28 cellular contexts compared by ENCODE assay signal in the genomic region with DNA sequence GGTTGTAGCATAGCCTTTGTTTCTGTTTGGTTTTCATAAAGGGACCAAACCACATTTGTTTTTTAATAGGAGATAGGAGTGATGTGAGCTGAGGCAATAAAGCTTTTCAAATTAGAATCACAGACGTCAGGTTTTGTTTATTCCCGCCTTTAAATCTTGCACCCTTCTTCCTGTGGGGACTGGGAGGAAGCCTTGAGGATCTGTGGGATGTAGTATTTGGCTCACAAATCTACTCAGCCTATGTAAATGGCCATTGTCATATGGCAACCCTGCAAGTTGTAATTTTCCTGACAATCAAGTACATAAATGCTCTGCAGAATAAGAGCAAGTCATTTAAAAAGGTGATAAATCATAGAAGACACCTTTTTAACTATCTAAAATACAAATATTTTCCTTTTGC.
DNase-seq lines count a peak whose midpoint lies in the region; ATAC-seq, FAIRE-seq and TF ChIP-seq lines count a peak whose summit lies in the region.
"Had no signal": no experiment of that assay in that cellular context is flagged by ENCODE, and none has a peak within 500 bp of the region (broad histone marks: within the 10 kb centered on the region; RNA-seq: fewer than 3 reads in every experiment).

No MANE protein-coding gene starts in this region.

- peak; percentile 53 for FAIRE-seq in H54 (lab: Jason Lieb, UNC)
- FAIRE-seq in H1 (lab: Jason Lieb, UNC) = no peak
- FAIRE-seq: GM12891 had no signal

- intact Hi-C loops in PC-9 (cut with micrococcal nuclease; ENCODE audit: unreplicated experiment) = loop anchor here (5.0 to 10.0 kb wide), 2 partner anchors 35 to 133 kb away; no protein-coding TSS in a partner anchor

- peaks cover 35% of the 10 kb centered on the region for H3K4me1 ChIP-seq in PC-9 (replicated peaks; ENCODE audit: insufficient read depth)
- peaks cover 0 to 4% (median under 1%) of the 10 kb centered on the region in 4 experiments; a peak in 2 of 7 replicates for H3K4me1 ChIP-seq in H1 (replicated peaks in 1 of 4; ENCODE audit: control insufficient read depth in 3 of 4, insufficient read depth in 4 of 4, low read length in 3 of 4)
- H3K4me1 ChIP-seq in skeletal muscle satellite cell (ENCODE audit: control insufficient read depth, insufficient read depth, low read length) = peaks cover 56% of the 10 kb centered on the region
- H3K4me1 ChIP-seq: parathyroid adenoma, stomach, tibial artery had no signal

- no peak overlapping the region for H2AFZ ChIP-seq in PC-9
- H2AFZ ChIP-seq in H1 (ENCODE audit: low read length) = peak overlapping the region; percentile 46; the same call in 1 of the 2 replicates
- H2AFZ ChIP-seq: parathyroid adenoma had no signal

- H3K79me2 ChIP-seq in PC-9 (ENCODE audit: low read depth) = no peaks in the 10 kb centered on the region
- no peaks in the 10 kb centered on the region for H3K79me2 ChIP-seq in H1 (ENCODE audit: control insufficient read depth in 1 of 2, insufficient read depth in 2 of 2, low read length in 2 of 2)
- H3K79me2 ChIP-seq: parathyroid adenoma had no signal

- no peak overlapping the region for H3K14ac ChIP-seq in H1 (ENCODE audit: insufficient read length)

- H2BK15ac ChIP-seq in H1 (ENCODE audit: low read length) = no peak overlapping the region

- CTCF ChIA-PET in PC-9 (lab: Charles Lee) (no interaction called here), H1 (lab: Charles Lee; ENCODE audit: partially characterized antibody) (interaction anchor here (2.0 kb wide), 1 partner anchor 9 kb away, joined by 4 read pairs; no protein-coding TSS in a partner anchor)

- H3K27me3 ChIP-seq in PC-9 (ENCODE audit: insufficient read depth, low read depth) = no peaks in the 10 kb centered on the region
- no peaks in the 10 kb centered on the region for H3K27me3 ChIP-seq in H1 (replicated peaks in 1 of 4; ENCODE audit: control insufficient read depth in 3 of 4, extremely low read depth in 1 of 4, insufficient read depth in 3 of 4, low read length in 3 of 4)
- H3K27me3 ChIP-seq in skeletal muscle satellite cell (ENCODE audit: control insufficient read depth, insufficient read depth, low read length) = no peaks in the 10 kb centered on the region
- H3K27me3 ChIP-seq: stomach, tibial artery had no signal

- H4K8ac ChIP-seq in H1 (ENCODE audit: extremely low read depth, insufficient read depth, low read length) = no peak overlapping the region

- TF ChIP-seq CTCF in PC-9 (conservative IDR thresholded peaks at IDR 0.05) = no peak
- no peak for TF ChIP-seq CTCF in H1 (IDR thresholded peaks at IDR 0.05; ENCODE audit: control extremely low read depth in 1 of 3, insufficient read depth in 1 of 3, low read depth in 1 of 3, low read length in 3 of 3)

- H3K9me3 ChIP-seq in PC-9 (ENCODE audit: insufficient read depth, low read depth) (no peaks in the 10 kb centered on the region), H1 (ENCODE audit: insufficient read depth in 2 of 2, low read depth in 1 of 2, low read length in 1 of 2) (no peaks in the 10 kb centered on the region), skeletal muscle satellite cell (replicated peaks; ENCODE audit: low read length) (no peaks in the 10 kb centered on the region)
- H3K9me3 ChIP-seq: stomach, tibial artery had no signal

- H3K4me3 ChIP-seq in PC-9 (no peak overlapping the region), H1 (ENCODE audit: extremely low read depth in 1 of 4, insufficient read depth in 2 of 4, low read depth in 3 of 4, low read length in 4 of 4) (no peak overlapping the region), skeletal muscle satellite cell (ENCODE audit: low read length) (no peak overlapping the region)
- H3K4me3 ChIP-seq: lung, stomach, tibial artery had no signal

- no peak overlapping the region for H3K9ac ChIP-seq in H1 (replicated peaks in 1 of 4; ENCODE audit: extremely low read depth in 1 of 4, low read depth in 3 of 4, low read length in 3 of 4)
- no peak overlapping the region for H3K9ac ChIP-seq in skeletal muscle satellite cell (ENCODE audit: low read depth, low read length)
- H3K9ac ChIP-seq: parathyroid adenoma had no signal

- TF ChIP-seq POLR2A in H54 (IDR thresholded peaks at IDR 0.05; ENCODE audit: low read depth, low read length) (no peak), H1 (IDR thresholded peaks at IDR 0.05; ENCODE audit: control extremely low read depth in 1 of 2, low read depth in 2 of 2, low read length in 2 of 2) (no peak)

- BruUV-seq in PC-9 (replicated peaks; lab: Mats Ljungman, UMichigan) = no TSS peak

- no peak overlapping the region for H4K5ac ChIP-seq in H1 (ENCODE audit: insufficient read length, low read depth, low read length)

- H3K23ac ChIP-seq in H1 (ENCODE audit: insufficient read length) = no peak overlapping the region

- H3K4me2 ChIP-seq in PC-9 (no peak overlapping the region; the same call in 1 of the 2 replicates), H1 (ENCODE audit: insufficient read depth in 1 of 2, low read depth in 2 of 2, low read length in 2 of 2) (no peak overlapping the region), skeletal muscle satellite cell (ENCODE audit: low read length) (peak overlapping the region; percentile 53)

- H2BK5ac ChIP-seq in H1 (ENCODE audit: low read depth, low read length) = no peak overlapping the region

- H3K23me2 ChIP-seq in H1 (ENCODE audit: low read depth, low read length) = no peaks in the 10 kb centered on the region

- H2BK20ac ChIP-seq in H1 (ENCODE audit: low read length) = no peak overlapping the region

- 43% methylated on average over 2 of the region's 2 CpGs; no CpG with 5 or more reads in 1 of the 2 experiments for WGBS in H1 (ENCODE audit: extremely low coverage in 1 of 2, insufficient coverage in 1 of 2, insufficient read length in 1 of 2, insufficient replicate concordance in 2 of 2, low coverage in 1 of 2, low lambda C conversion rate in 2 of 2, missing lambda C conversion rate in 1 of 2), 2 experiments

- H3K9me2 ChIP-seq in PC-9 (ENCODE audit: insufficient read depth) = no peaks in the 10 kb centered on the region

- no peak overlapping the region for H2BK12ac ChIP-seq in H1 (ENCODE audit: low read depth, low read length)

- no peak for ATAC-seq in HG02678 (IDR thresholded peaks at IDR 0.05; ENCODE audit: unreplicated experiment)
- ATAC-seq: left cardiac atrium had no signal

- no peak overlapping the region for H2AK5ac ChIP-seq in H1 (ENCODE audit: low read depth, low read length)

- TF ChIP-seq RAD21 in H1 (IDR thresholded peaks at IDR 0.05 in 1 of 2, conservative IDR thresholded peaks at IDR 0.05 in 1 of 2; ENCODE audit: low read depth in 2 of 2, low read length in 2 of 2) = no peak

- no peaks in the 10 kb centered on the region for H3K79me1 ChIP-seq in H1 (ENCODE audit: low read depth, low read length)

- H2BK120ac ChIP-seq in H1 (replicated peaks; ENCODE audit: low read depth, low read length) = no peak overlapping the region

- H3F3A ChIP-seq in PC-9 (ENCODE audit: insufficient read depth, low read depth) = peaks cover 12% of the 10 kb centered on the region; the same call in 1 of the 2 replicates

- no peaks in the 10 kb centered on the region for H4K20me1 ChIP-seq in PC-9 (ENCODE audit: insufficient read depth)
- no peaks in the 10 kb centered on the region for H4K20me1 ChIP-seq in H1 (replicated peaks in 1 of 2; ENCODE audit: control insufficient read depth in 1 of 2, insufficient read depth in 2 of 2, low read length in 2 of 2)

- H3K18ac ChIP-seq in H1 (ENCODE audit: extremely low read depth, low read length) = no peak overlapping the region

- H3K4ac ChIP-seq in H1 (replicated peaks; ENCODE audit: insufficient read length, low read depth, low read length) = no peak overlapping the region

- no peak for TF ChIP-seq EP300 in H1 (IDR thresholded peaks at IDR 0.05; ENCODE audit: borderline replicate concordance in 1 of 2, low read depth in 2 of 2, low read length in 2 of 2)

- peak overlapping the region; percentile 86 for H3K27ac ChIP-seq in PC-9
- no peak overlapping the region for H3K27ac ChIP-seq in H1 (ENCODE audit: low read depth, low read length)
- H3K27ac ChIP-seq: C4-2B, parathyroid adenoma, stomach, tibial artery had no signal

- POLR2A ChIA-PET in PC-9 (lab: Charles Lee; ENCODE audit: unreplicated experiment) = no interaction called here
- POLR2A ChIA-PET in H1 (lab: Charles Lee; ENCODE audit: partially characterized antibody) = no interaction called here

- DNase-seq in H54 (ENCODE audit: insufficient read length, low spot score) (no peak), PC-9 (no peak), H1 (ENCODE audit: low read depth in 1 of 2, low spot score in 2 of 2) (no peak), HK-2 (ENCODE audit: unreplicated experiment) (no peak)
- no peak for DNase-seq in NK-92 treated with Interleukin-12 subunit alpha and Interleukin-12 subunit beta, amount 100 ng/mL, for 24 hours (lab: John Stamatoyannopoulos, UW)
- DNase-seq: activated CD4-positive, alpha-beta T cell treated with anti-CD3 and anti-CD28 coated beads, Interleukin-2, amount 50 U/mL, for 1 hour; activated CD4-positive, CD25-positive, alpha-beta regulatory T cell; activated effector memory CD4-positive, alpha-beta T cell treated with anti-CD3 and anti-CD28 coated beads, Interleukin-2, amount 50 U/mL, for 16 hours; activated naive CD8-positive, alpha-beta T cell treated with anti-CD3 and anti-CD28 coated beads for 36 hours; activated T-cell treated with anti-CD3 and anti-CD28 coated beads, Interleukin-2, amount 50 U/mL, for 1 hour; anterior cingulate cortex; COR-L47; DMS53; hypothalamus; left cardiac atrium; NCI-H1092 treated with DMSO at 0.1 percent for 48 hours; NCI-H2029; NCI-H526; stimulated activated CD4-positive, alpha-beta T cell treated with anti-CD3 and anti-CD28 coated beads, Interleukin-12 subunit alpha, Interleukin-12 subunit beta, amount 100 ng/mL, for 4 hours; stimulated activated CD4-positive, alpha-beta T cell treated with anti-CD3 and anti-CD28 coated beads, Interleukin-2, amount 100 ng/mL, for 48 hours; stomach; tibial artery had no signal

- H3K36me3 ChIP-seq in PC-9 (ENCODE audit: low read depth) (no peaks in the 10 kb centered on the region), H1 (ENCODE audit: control insufficient read depth in 2 of 4, insufficient read depth in 4 of 4, low read length in 3 of 4) (no peaks in the 10 kb centered on the region), skeletal muscle satellite cell (ENCODE audit: insufficient read depth, low read length) (no peaks in the 10 kb centered on the region)
- H3K36me3 ChIP-seq: tibial artery had no signal

- no peak overlapping the region for H4K91ac ChIP-seq in H1 (replicated peaks; ENCODE audit: insufficient read length, low read length)

- H3K56ac ChIP-seq in H1 (replicated peaks; ENCODE audit: insufficient read length, low read depth, low read length) = no peak overlapping the region

TF ChIP-seq in H1, 55 proteins besides CTCF, POLR2A, EP300 and RAD21 (continues in another document):
- TF ChIP-seq EGR1 (IDR thresholded peaks at IDR 0.05; ENCODE audit: borderline replicate concordance, low read depth, low read length) (no peak), RXRA (IDR thresholded peaks at IDR 0.05; ENCODE audit: insufficient read depth, low read depth, low read length) (no peak), NRF1 (IDR thresholded peaks at IDR 0.05; ENCODE audit: low read depth, low read length) (no peak), JUND (IDR thresholded peaks at IDR 0.05; ENCODE audit: low read length) (no peak), JUN (IDR thresholded peaks at IDR 0.05; ENCODE audit: low read depth, low read length) (no peak)
